32 cellular contexts compared by ENCODE assay signal in the genomic region with DNA sequence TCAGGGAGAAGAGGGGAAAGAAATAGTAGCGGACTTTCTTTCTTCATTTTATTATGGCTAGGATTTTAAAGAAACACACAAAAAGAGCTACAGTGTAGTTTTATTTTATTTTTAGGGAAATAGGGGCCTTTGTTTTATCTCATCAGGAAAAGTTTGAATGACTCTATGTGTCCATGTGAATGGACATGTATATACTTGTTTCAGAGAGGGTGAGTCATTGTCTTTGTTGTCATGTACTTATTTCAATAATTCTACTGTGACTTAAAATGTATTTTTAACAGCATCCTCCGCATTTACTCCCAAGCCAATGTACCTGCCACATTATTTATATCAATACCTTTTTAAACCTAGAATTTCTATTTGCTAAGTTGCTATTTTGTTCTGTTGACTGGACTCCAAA.
"Had no signal": no experiment of that assay in that cellular context is flagged by ENCODE, and none has a peak within 500 bp of the region (broad histone marks: within the 10 kb centered on the region; RNA-seq: fewer than 3 reads in every experiment).

No MANE protein-coding gene starts in this region.

- H3K36me3 ChIP-seq: adrenal gland, gastrocnemius medialis, heart left ventricle had no signal

- ATAC-seq: activated CD4-positive, alpha-beta T cell treated with anti-CD3 and anti-CD28 coated beads for 36 hours; activated CD8-positive, alpha-beta memory T cell treated with anti-CD3 and anti-CD28 coated beads, Interleukin-2, amount 10 ng/mL, durations not matched to agents 7 days and 5 days; activated CD8-positive, alpha-beta T cell treated with anti-CD3 and anti-CD28 coated beads, Interleukin-2, amount 10 ng/mL, durations not matched to agents 7 days and 5 days; activated naive CD8-positive, alpha-beta T cell treated with anti-CD3 and anti-CD28 coated beads, Interleukin-2, amount 50 U/mL, for 24 hours; esophagus mucosa; foreskin keratinocyte; gastrocnemius medialis; heart left ventricle had no signal

- H3K27me3 Mint-ChIP-seq: activated CD4-positive, alpha-beta memory T cell treated with anti-CD3 and anti-CD28 coated beads for 36 hours; activated CD4-positive, alpha-beta T cell treated with anti-CD3 and anti-CD28 coated beads for 36 hours; activated CD4-positive, alpha-beta T cell treated with anti-CD3 and anti-CD28 coated beads, Interleukin-2, amount 10 ng/mL, durations not matched to agents 24 days and 14 days; activated CD8-positive, alpha-beta memory T cell treated with anti-CD3 and anti-CD28 coated beads, Interleukin-2, amount 10 ng/mL, durations not matched to agents 7 days and 5 days; activated naive CD4-positive, alpha-beta T cell treated with anti-CD3 and anti-CD28 coated beads, Interleukin-2, amount 50 U/mL, for 24 hours; activated naive CD8-positive, alpha-beta T cell treated with anti-CD3 and anti-CD28 coated beads for 36 hours; activated naive CD8-positive, alpha-beta T cell treated with anti-CD3 and anti-CD28 coated beads, Interleukin-2, amount 50 U/mL, for 24 hours had no signal

- H3K36me3 Mint-ChIP-seq: activated CD4-positive, alpha-beta memory T cell treated with anti-CD3 and anti-CD28 coated beads for 36 hours; activated CD8-positive, alpha-beta memory T cell treated with anti-CD3 and anti-CD28 coated beads, Interleukin-2, amount 10 ng/mL, durations not matched to agents 7 days and 5 days; activated naive CD8-positive, alpha-beta T cell treated with anti-CD3 and anti-CD28 coated beads for 36 hours; brain had no signal

- H3K4me3 ChIP-seq: adrenal gland, gastrocnemius medialis, heart left ventricle had no signal

- H3K4me1 ChIP-seq: adrenal gland, foreskin keratinocyte, gastrocnemius medialis, heart left ventricle had no signal

- H3K9me3 Mint-ChIP-seq: activated CD4-positive, alpha-beta memory T cell treated with anti-CD3 and anti-CD28 coated beads for 36 hours; activated CD4-positive, alpha-beta T cell treated with anti-CD3 and anti-CD28 coated beads, Interleukin-2, amount 10 ng/mL, durations not matched to agents 24 days and 14 days; activated naive CD4-positive, alpha-beta T cell treated with anti-CD3 and anti-CD28 coated beads for 36 hours; activated naive CD4-positive, alpha-beta T cell treated with anti-CD3 and anti-CD28 coated beads, Interleukin-2, amount 50 U/mL, for 24 hours; activated naive CD8-positive, alpha-beta T cell treated with anti-CD3 and anti-CD28 coated beads for 36 hours; activated naive CD8-positive, alpha-beta T cell treated with anti-CD3 and anti-CD28 coated beads, Interleukin-2, amount 50 U/mL, for 24 hours; activated T-helper 2 cell treated with anti-CD3 and anti-CD28 coated beads, Interferon-gamma antibody, Interleukin-2, Interleukin-4, amounts not matched to agents 10 μg/mL and 5 μg/mL and 100 μg/mL, durations not matched to agents 14 hours and 24 hours and 36 hours; brain had no signal

- H3K27me3 ChIP-seq: adrenal gland, foreskin keratinocyte, gastrocnemius medialis, heart left ventricle had no signal

- H3K4me1 Mint-ChIP-seq: activated CD4-positive, alpha-beta T cell treated with anti-CD3 and anti-CD28 coated beads for 36 hours; activated CD4-positive, alpha-beta T cell treated with anti-CD3 and anti-CD28 coated beads, Interleukin-2, amount 10 ng/mL, durations not matched to agents 24 days and 14 days; activated CD8-positive, alpha-beta memory T cell treated with anti-CD3 and anti-CD28 coated beads, Interleukin-2, amount 10 ng/mL, durations not matched to agents 7 days and 5 days; activated naive CD4-positive, alpha-beta T cell treated with anti-CD3 and anti-CD28 coated beads, Interleukin-2, amount 50 U/mL, for 24 hours; activated naive CD8-positive, alpha-beta T cell treated with anti-CD3 and anti-CD28 coated beads for 36 hours; activated naive CD8-positive, alpha-beta T cell treated with anti-CD3 and anti-CD28 coated beads, Interleukin-2, amount 50 U/mL, for 24 hours had no signal

- H3K4me3 Mint-ChIP-seq: activated CD4-positive, alpha-beta memory T cell treated with anti-CD3 and anti-CD28 coated beads for 36 hours; activated CD4-positive, alpha-beta T cell treated with anti-CD3 and anti-CD28 coated beads for 36 hours; activated CD4-positive, alpha-beta T cell treated with anti-CD3 and anti-CD28 coated beads, Interleukin-2, amount 10 ng/mL, durations not matched to agents 24 days and 14 days; activated CD8-positive, alpha-beta memory T cell treated with anti-CD3 and anti-CD28 coated beads, Interleukin-2, amount 10 ng/mL, durations not matched to agents 7 days and 5 days; activated CD8-positive, alpha-beta T cell treated with anti-CD3 and anti-CD28 coated beads, Interleukin-2, amount 10 ng/mL, durations not matched to agents 7 days and 5 days; activated naive CD4-positive, alpha-beta T cell treated with anti-CD3 and anti-CD28 coated beads for 36 hours; activated naive CD4-positive, alpha-beta T cell treated with anti-CD3 and anti-CD28 coated beads, Interleukin-2, amount 50 U/mL, for 24 hours; activated naive CD8-positive, alpha-beta T cell treated with anti-CD3 and anti-CD28 coated beads for 36 hours; activated naive CD8-positive, alpha-beta T cell treated with anti-CD3 and anti-CD28 coated beads, Interleukin-2, amount 50 U/mL, for 24 hours; activated T-helper 1 cell treated with anti-CD3 and anti-CD28 coated beads, Interleukin-12 subunit alpha, Interleukin-12 subunit beta, Interleukin-2, Interleukin-4 antibody, amounts not matched to agents 30 ng/mL and 10 ng/mL and 1 ng/mL, durations not matched to agents 14 hours and 24 hours and 36 hours; brain had no signal

- H3K9me3 ChIP-seq: adrenal gland, gastrocnemius medialis, heart left ventricle had no signal

- FAIRE-seq: colon, endometrium, endothelial cell of umbilical vein had no signal

- H3K27ac ChIP-seq: adrenal gland, foreskin keratinocyte, gastrocnemius medialis, heart left ventricle had no signal

- H3K27ac Mint-ChIP-seq: activated CD4-positive, alpha-beta memory T cell treated with anti-CD3 and anti-CD28 coated beads for 36 hours; activated CD4-positive, alpha-beta T cell treated with anti-CD3 and anti-CD28 coated beads for 36 hours; activated CD4-positive, alpha-beta T cell treated with anti-CD3 and anti-CD28 coated beads, Interleukin-2, amount 10 ng/mL, durations not matched to agents 24 days and 14 days; activated CD8-positive, alpha-beta memory T cell treated with anti-CD3 and anti-CD28 coated beads, Interleukin-2, amount 10 ng/mL, durations not matched to agents 7 days and 5 days; activated CD8-positive, alpha-beta T cell treated with anti-CD3 and anti-CD28 coated beads, Interleukin-2, amount 10 ng/mL, durations not matched to agents 7 days and 5 days; activated naive CD4-positive, alpha-beta T cell treated with anti-CD3 and anti-CD28 coated beads for 36 hours; activated naive CD4-positive, alpha-beta T cell treated with anti-CD3 and anti-CD28 coated beads, Interleukin-2, amount 50 U/mL, for 24 hours; activated naive CD8-positive, alpha-beta T cell treated with anti-CD3 and anti-CD28 coated beads for 36 hours; activated naive CD8-positive, alpha-beta T cell treated with anti-CD3 and anti-CD28 coated beads, Interleukin-2, amount 50 U/mL, for 24 hours; activated T-helper 1 cell treated with anti-CD3 and anti-CD28 coated beads, Interleukin-12 subunit alpha, Interleukin-12 subunit beta, Interleukin-2, Interleukin-4 antibody, amounts not matched to agents 30 ng/mL and 10 ng/mL and 1 ng/mL, durations not matched to agents 14 hours and 24 hours and 36 hours; activated T-helper 2 cell treated with anti-CD3 and anti-CD28 coated beads, Interferon-gamma antibody, Interleukin-2, Interleukin-4, amounts not matched to agents 10 μg/mL and 5 μg/mL and 100 μg/mL, durations not matched to agents 14 hours and 24 hours and 36 hours; brain had no signal

- DNase-seq: activated CD4-positive, alpha-beta memory T cell treated with anti-CD3 and anti-CD28 coated beads for 36 hours; activated CD4-positive, alpha-beta T cell treated with anti-CD3 and anti-CD28 coated beads for 36 hours; activated CD4-positive, alpha-beta T cell treated with anti-CD3 and anti-CD28 coated beads, Interleukin-2, amount 10 ng/mL, durations not matched to agents 24 days and 14 days; activated CD4-positive, CD25-positive, alpha-beta regulatory T cell; activated CD4-positive, CD25-positive, alpha-beta regulatory T cell treated with anti-CD3 and anti-CD28 coated beads, Interleukin-2, amount 50 U/mL, for 72 hours; activated CD8-positive, alpha-beta memory T cell treated with anti-CD3 and anti-CD28 coated beads, Interleukin-2, amount 10 ng/mL, durations not matched to agents 7 days and 5 days; activated CD8-positive, alpha-beta memory T cell treated with anti-CD3 and anti-CD28 coated beads, Interleukin-2, amount 50 U/mL, for 4 hours; activated CD8-positive, alpha-beta T cell treated with anti-CD3 and anti-CD28 coated beads, Interleukin-2, amount 10 ng/mL, durations not matched to agents 7 days and 5 days; activated effector memory CD4-positive, alpha-beta T cell treated with anti-CD3 and anti-CD28 coated beads, Interleukin-2, amount 50 U/mL, for 16 hours; activated naive CD4-positive, alpha-beta T cell treated with anti-CD3 and anti-CD28 coated beads for 36 hours; activated naive CD8-positive, alpha-beta T cell treated with anti-CD3 and anti-CD28 coated beads for 36 hours; activated naive CD8-positive, alpha-beta T cell treated with anti-CD3 and anti-CD28 coated beads, Interleukin-2, amount 50 U/mL, for 24 hours; activated T-cell treated with anti-CD3 and anti-CD28 coated beads, Interleukin-2, amount 50 U/mL, for 1 hour; activated T-cell treated with anti-CD3 and anti-CD28 coated beads, Interleukin-2, amount 50 U/mL, for 48 hours; adrenal gland; amygdala; aorta; caudate nucleus; effector CD8-positive, alpha-beta T cell; gastrocnemius medialis; glutamatergic neuron; heart left ventricle; T-helper 2 cell had no signal
